ENCODE assay signal across 14 cellular contexts in genomic region chr5:14199902-14200301, GRCh38. TPM values are rescaled to one million over a fixed set of nuclear protein-coding genes. Genes with fewer than 3 reads are reported as not detected.
DNase-seq lines count a peak whose midpoint lies in the region; ATAC-seq and TF ChIP-seq lines count a peak whose summit lies in the region.
"Had no signal": no experiment of that assay in that cellular context is flagged by ENCODE, and none has a peak within 500 bp of the region (broad histone marks: within the 10 kb centered on the region; RNA-seq: fewer than 3 reads in every experiment).

No MANE protein-coding gene starts in this region.

- H3K27me3 ChIP-seq in testis (no peaks in the 10 kb centered on the region), hepatocyte (no peaks in the 10 kb centered on the region)
- H3K27me3 ChIP-seq: upper lobe of right lung had no signal

- H4K20me1 ChIP-seq in hepatocyte (ENCODE audit: insufficient read depth, poor library complexity, severe bottlenecking), result peaks cover 25% of the 10 kb centered on the region

- TF ChIP-seq POLR2A in testis (IDR thresholded peaks at IDR 0.05), result no peak

- no peaks in the 10 kb centered on the region for H3K36me3 ChIP-seq in testis (ENCODE audit: low read depth, missing control alignments)
- no peaks in the 10 kb centered on the region for H3K36me3 ChIP-seq in hepatocyte (replicated peaks; ENCODE audit: insufficient read depth, low read depth)
- H3K36me3 ChIP-seq: upper lobe of right lung had no signal

- H2AFZ ChIP-seq in hepatocyte, result no peak overlapping the region

- H3K27ac ChIP-seq in testis (peak overlapping the region; percentile 20 to 78), hepatocyte (no peak overlapping the region)
- H3K27ac ChIP-seq: upper lobe of right lung had no signal

- peak; percentile 52 for DNase-seq in NCI-H2171 treated with DMSO at 0.1 percent for 48 hours (lab: John Stamatoyannopoulos, UW)
- no peak for DNase-seq in NCI-H2171 (lab: John Stamatoyannopoulos, UW)
- DNase-seq in SHP77 (lab: John Stamatoyannopoulos, UW), result peak; percentile 97
- DNase-seq in left lobe of liver (ENCODE audit: low spot score), result no peak
- DNase-seq in testis, result peak; percentile 85
- DNase-seq in hepatocyte (ENCODE audit: low spot score), result no peak
- DNase-seq in activated gamma-delta T cell treated with Interleukin-2 at 50 U/mL for 16 hours, result no peak
- DNase-seq: activated CD4-positive, alpha-beta memory T cell treated with anti-CD3 and anti-CD28 coated beads, Interleukin-2, amount 10 ng/mL, durations not matched to agents 7 days and 5 days; activated naive CD4-positive, alpha-beta T cell treated with anti-CD3 and anti-CD28 coated beads, Interleukin-2, amount 10 ng/mL, durations not matched to agents 7 days and 5 days; DMS53; erythroblast; naive thymus-derived CD8-positive, alpha-beta T cell; upper lobe of right lung had no signal

- ATAC-seq in left lobe of liver, result peak; percentile 77
- ATAC-seq in GM19455 (IDR thresholded peaks at IDR 0.05; ENCODE audit: unreplicated experiment), result no peak
- ATAC-seq: naive thymus-derived CD8-positive, alpha-beta T cell; upper lobe of right lung had no signal

- 32 to 50% methylated on average over 6 of the region's 6 CpGs for WGBS in testis, 2 donors
- WGBS in hepatocyte (ENCODE audit: low lambda C conversion rate, missing lambda C conversion rate), result 91% methylated on average over 6 of the region's 6 CpGs

- H3K4me2 ChIP-seq in hepatocyte, result no peak overlapping the region

- H3K4me3 ChIP-seq in testis, result no peak overlapping the region
- H3K4me3 ChIP-seq in hepatocyte, result no peak overlapping the region
- H3K4me3 ChIP-seq: upper lobe of right lung had no signal

- no peak for TF ChIP-seq CTCF in testis (IDR thresholded peaks at IDR 0.05)
- TF ChIP-seq CTCF in hepatocyte (IDR thresholded peaks at IDR 0.05; ENCODE audit: poor library complexity), result no peak

- H3K79me2 ChIP-seq in hepatocyte, result peaks cover 100% of the 10 kb centered on the region

- H3K9me3 ChIP-seq in testis (no peaks in the 10 kb centered on the region), hepatocyte (ENCODE audit: low read depth) (no peaks in the 10 kb centered on the region)
- H3K9me3 ChIP-seq: upper lobe of right lung had no signal

- intact Hi-C loops in testis (cut with DNase I; ENCODE audit: low total_unique reads), result no loop called here

- no peaks in the 10 kb centered on the region for H3K9me2 ChIP-seq in hepatocyte (replicated peaks; ENCODE audit: insufficient read depth)

- H3K4me1 ChIP-seq in testis, result peaks cover 42% of the 10 kb centered on the region
- H3K4me1 ChIP-seq in hepatocyte (ENCODE audit: insufficient read depth), result peaks cover 9% of the 10 kb centered on the region

RNA-seq across cellular contexts. Expression of gene TRIO, which starts 56.8 kb away (rescaled TPM):
- 34.9 TPM for total RNA-seq in left lobe of liver
- 100 to 1,000 TPM; 249 to 295 TPM for total RNA-seq in testis
- 47.2 TPM for polyA plus RNA-seq in testis (ENCODE audit: insufficient read depth, low read depth, low replicate concordance)
- total RNA-seq in hepatocyte, result 63.0 and 78.2 TPM in 2 replicates
- 18.5 and 25.6 TPM in 2 replicates for polyA plus RNA-seq in hepatocyte

Comparison
In these comparisons a context has a peak if more than half of its experiments do, and no peak if none do; other contexts are left out.
1. DNase-seq: peak in NCI-H2171 treated with DMSO at 0.1 percent for 48 hours (single experiment), SHP77 (2 of 2) and testis (single experiment); none in NCI-H2171 (single experiment), left lobe of liver (single experiment), hepatocyte (single experiment) and activated gamma-delta T cell treated with Interleukin-2 at 50 U/mL for 16 hours (single experiment).